15 cellular contexts compared by ENCODE assay signal in genomic region chr9:127769101-127769500, GRCh38. TPM values are rescaled to one million over a fixed set of nuclear protein-coding genes. Genes with fewer than 3 reads are reported as not detected.
DNase-seq lines count a peak whose midpoint lies in the region; ATAC-seq and TF ChIP-seq lines count a peak whose summit lies in the region.
"Had no signal": no experiment of that assay in that cellular context is flagged by ENCODE, and none has a peak within 500 bp of the region (broad histone marks: within the 10 kb centered on the region; RNA-seq: fewer than 3 reads in every experiment).

No MANE protein-coding gene starts in this region.

- POLR2A ChIA-PET in activated naive CD8-positive, alpha-beta T cell treated with anti-CD3 and anti-CD28 coated beads, Interleukin-2, amount 10 ng/mL, durations not matched to agents 7 days and 5 days (lab: Charles Lee), result interaction anchor here (1.0 to 4.3 kb wide), 5 partner anchors 10 to 136 kb away, joined by 4 to 57 read pairs (median 19); partner anchors contain the start of genes CDK9 and SH2D3C

- H3K36me3 Mint-ChIP-seq in activated naive CD8-positive, alpha-beta T cell treated with anti-CD3 and anti-CD28 coated beads, Interleukin-2, amount 10 ng/mL, durations not matched to agents 7 days and 5 days, result peaks cover 50% of the 10 kb centered on the region

- peak overlapping the region; percentile 82 for H3K27ac Mint-ChIP-seq in activated naive CD8-positive, alpha-beta T cell treated with anti-CD3 and anti-CD28 coated beads, Interleukin-2, amount 10 ng/mL, durations not matched to agents 7 days and 5 days

- no peak for DNase-seq in heart left ventricle
- DNase-seq in Right ventricle myocardium superior, result no peak
- no peak for DNase-seq in activated naive CD8-positive, alpha-beta T cell treated with anti-CD3 and anti-CD28 coated beads, Interleukin-2, amount 10 ng/mL, durations not matched to agents 7 days and 5 days
- DNase-seq in thyroid gland, result no peak
- no peak for DNase-seq in NCI-H2107 treated with DMSO at 0.1 percent for 48 hours (lab: John Stamatoyannopoulos, UW; ENCODE audit: unreplicated experiment)
- DNase-seq in left lobe of liver (ENCODE audit: low spot score), result no peak
- DNase-seq: activated effector memory CD4-positive, alpha-beta T cell treated with anti-CD3 and anti-CD28 coated beads, Interleukin-2, amount 50 U/mL, for 16 hours; NCI-H187; NCI-H82; SHP77 treated with DMSO at 0.1 percent for 48 hours had no signal

- no peaks in the 10 kb centered on the region for H3K9me3 ChIP-seq in heart left ventricle
- no peaks in the 10 kb centered on the region for H3K9me3 ChIP-seq in mesodermal cell (ENCODE audit: control insufficient read depth, low read length)
- H3K9me3 ChIP-seq in thyroid gland, result no peaks in the 10 kb centered on the region

- no peaks in the 10 kb centered on the region for H3K27me3 Mint-ChIP-seq in activated naive CD8-positive, alpha-beta T cell treated with anti-CD3 and anti-CD28 coated beads, Interleukin-2, amount 10 ng/mL, durations not matched to agents 7 days and 5 days

- H3K4me1 ChIP-seq in heart left ventricle (peaks cover 0 to 83% (median 36%) of the 10 kb centered on the region in 12 donors), mesodermal cell (ENCODE audit: control insufficient read depth, insufficient read depth, low read length, poor library complexity, severe bottlenecking) (peaks cover 33% of the 10 kb centered on the region), thyroid gland (peaks cover 4 to 29% of the 10 kb centered on the region in 2 donors)

- TF ChIP-seq CTCF in heart left ventricle (IDR thresholded peaks at IDR 0.05) (no peak), thyroid gland (IDR thresholded peaks at IDR 0.05) (no peak)

- H3K4me3 ChIP-seq in heart left ventricle (peak overlapping the region in 10 of 12 donors; percentile 33 to 89 (median 72)), mesodermal cell (ENCODE audit: extremely low read depth, insufficient read depth, low read length, poor library complexity, severe bottlenecking) (no peak overlapping the region), thyroid gland (replicated peaks in 1 of 3) (no peak overlapping the region)

- 61 to 80% (median 76%) methylated on average over 5 of the region's 5 CpGs for WGBS in heart left ventricle, 4 donors
- WGBS in mesodermal cell (ENCODE audit: insufficient coverage in 2 of 2), 2 experiments, result 85 to 100% methylated on average over 3 to 4 of the region's 5 CpGs
- 82 to 94% methylated on average over 5 of the region's 5 CpGs for WGBS in thyroid gland, 2 donors

- peaks cover 64% of the 10 kb centered on the region for H3K4me1 Mint-ChIP-seq in activated naive CD8-positive, alpha-beta T cell treated with anti-CD3 and anti-CD28 coated beads, Interleukin-2, amount 10 ng/mL, durations not matched to agents 7 days and 5 days

- ATAC-seq in heart left ventricle (no peak), Right ventricle myocardium superior (ENCODE audit: poor library complexity) (no peak), HG03025 (IDR thresholded peaks at IDR 0.05; ENCODE audit: low FRiP score, unreplicated experiment) (no peak), left lobe of liver (no peak)
- ATAC-seq in activated naive CD8-positive, alpha-beta T cell treated with anti-CD3 and anti-CD28 coated beads, Interleukin-2, amount 10 ng/mL, durations not matched to agents 7 days and 5 days (ENCODE audit: low read depth), result no peak

- TF ChIP-seq POLR2A in heart left ventricle (IDR thresholded peaks at IDR 0.05) (no peak), thyroid gland (IDR thresholded peaks at IDR 0.05) (no peak)

- no peaks in the 10 kb centered on the region for H3K9me3 Mint-ChIP-seq in activated naive CD8-positive, alpha-beta T cell treated with anti-CD3 and anti-CD28 coated beads, Interleukin-2, amount 10 ng/mL, durations not matched to agents 7 days and 5 days

- H3K27ac ChIP-seq in heart left ventricle, result peak overlapping the region; percentile 70 to 96 (median 84)
- H3K27ac ChIP-seq in mesodermal cell (ENCODE audit: low read depth, low read length, severe bottlenecking), result peak overlapping the region; percentile 95
- H3K27ac ChIP-seq in thyroid gland, result peak overlapping the region; percentile 20 to 76 (median 67)

- intact Hi-C loops in heart left ventricle (cut with DNase I) (loop anchor here in 1 of 10 donors (10.0 kb wide), 1 partner anchor 86 kb away; the partner anchor contains the start of gene ENG), Right ventricle myocardium superior (cut with DNase I) (no loop called here), thyroid gland (cut with DNase I) (no loop called here)

- H3K36me3 ChIP-seq in heart left ventricle, result peaks cover 0 to 24% (median 10%) of the 10 kb centered on the region in 9 donors
- peaks cover 10% of the 10 kb centered on the region for H3K36me3 ChIP-seq in mesodermal cell (ENCODE audit: control insufficient read depth, insufficient read depth, low read length)
- H3K36me3 ChIP-seq in thyroid gland, result no peaks in the 10 kb centered on the region

- H3K4me3 Mint-ChIP-seq in activated naive CD8-positive, alpha-beta T cell treated with anti-CD3 and anti-CD28 coated beads, Interleukin-2, amount 10 ng/mL, durations not matched to agents 7 days and 5 days, result peak overlapping the region; percentile 76

- no peaks in the 10 kb centered on the region for H3K27me3 ChIP-seq in heart left ventricle
- no peaks in the 10 kb centered on the region for H3K27me3 ChIP-seq in thyroid gland

RNA-seq across cellular contexts. Expression of gene SH2D3C, which starts 9.4 kb away (rescaled TPM):
- total RNA-seq in heart left ventricle (10 to 100 TPM; 13.7 to 38.9 (median 16.9) TPM), Right ventricle myocardium superior (18.2 TPM), thyroid gland (10 to 100 TPM; 10.0 to 24.9 (median 18.2) TPM), left lobe of liver (3.4 TPM)
- polyA plus RNA-seq in heart left ventricle, result 10 to 100 TPM; 21.1 to 24.8 TPM
- total RNA-seq in activated naive CD8-positive, alpha-beta T cell treated with anti-CD3 and anti-CD28 coated beads, Interleukin-2, amount 10 ng/mL, durations not matched to agents 7 days and 5 days, result 10 to 100 TPM; 64.6 to 67.1 TPM
- polyA plus RNA-seq in mesodermal cell (2013, experiment 1 of 2), result 24.8 TPM
- polyA plus RNA-seq in mesodermal cell (2013, experiment 2 of 2), result 17.4 TPM
- total RNA-seq: fibroblast of lung had no signal

RNA-seq across cellular contexts. Expression of gene CDK9, which starts 16.7 kb away (rescaled TPM):
- 10 to 100 TPM; 35.6 to 60.3 (median 47.8) TPM for total RNA-seq in heart left ventricle
- 10 to 100 TPM; 26.2 to 30.4 TPM for polyA plus RNA-seq in heart left ventricle
- total RNA-seq in Right ventricle myocardium superior, result 44.4 TPM
- total RNA-seq in activated naive CD8-positive, alpha-beta T cell treated with anti-CD3 and anti-CD28 coated beads, Interleukin-2, amount 10 ng/mL, durations not matched to agents 7 days and 5 days, result 100 to 1,000 TPM; 134 to 136 TPM
- 79.5 TPM for polyA plus RNA-seq in mesodermal cell (2013, experiment 1 of 2)
- polyA plus RNA-seq in mesodermal cell (2013, experiment 2 of 2), result 66.6 TPM
- total RNA-seq in thyroid gland, result 10 to 100 TPM; 47.5 to 85.2 (median 78.3) TPM
- 55.5 TPM for total RNA-seq in left lobe of liver

RNA-seq across cellular contexts. Expression of gene FPGS, which starts 33.6 kb away (rescaled TPM):
- total RNA-seq in heart left ventricle, result 10 to 100 TPM; 39.9 to 55.1 (median 41.5) TPM
- 10 to 100 TPM; 36.8 to 50.1 TPM for polyA plus RNA-seq in heart left ventricle
- 31.5 TPM for total RNA-seq in Right ventricle myocardium superior
- total RNA-seq in activated naive CD8-positive, alpha-beta T cell treated with anti-CD3 and anti-CD28 coated beads, Interleukin-2, amount 10 ng/mL, durations not matched to agents 7 days and 5 days, result 100 to 1,000 TPM; 108 to 109 TPM
- 57.4 TPM for polyA plus RNA-seq in mesodermal cell (2013, experiment 1 of 2)
- polyA plus RNA-seq in mesodermal cell (2013, experiment 2 of 2), result 48.9 TPM
- total RNA-seq in thyroid gland, result 10 to 100 TPM; 58.5 to 78.0 (median 62.1) TPM
- total RNA-seq in left lobe of liver, result 82.9 TPM

RNA-seq across cellular contexts. Expression of gene TOR2A, which starts 34.0 kb away (rescaled TPM):
- total RNA-seq in heart left ventricle, result 1 to 10 TPM; 1.7 to 9.2 (median 3.3) TPM
- 1 to 10 TPM; 3.4 to 5.2 TPM for polyA plus RNA-seq in heart left ventricle
- 3.3 TPM for total RNA-seq in Right ventricle myocardium superior
- 10 to 100 TPM; 21.7 to 24.4 TPM for total RNA-seq in activated naive CD8-positive, alpha-beta T cell treated with anti-CD3 and anti-CD28 coated beads, Interleukin-2, amount 10 ng/mL, durations not matched to agents 7 days and 5 days
- 20.5 TPM for polyA plus RNA-seq in mesodermal cell (2013, experiment 1 of 2)
- polyA plus RNA-seq in mesodermal cell (2013, experiment 2 of 2), result 17.4 TPM
- total RNA-seq in thyroid gland, result 10 to 100 TPM in 3 of 4 donors, 1 to 10 TPM in 1; 8.9 to 23.1 (median 14.2) TPM
- total RNA-seq in left lobe of liver, result 7.4 TPM

RNA-seq across cellular contexts. Expression of gene TTC16, which starts 53.2 kb away (rescaled TPM):
- total RNA-seq in heart left ventricle (under 1 TPM in 8 of 9 donors, not detected in 1; 0.09 to 0.61 (median 0.24) TPM), Right ventricle myocardium superior (0.48 TPM), thyroid gland (under 1 TPM in 3 of 4 donors, not detected in 1; 0.40 to 0.45 (median 0.44) TPM), left lobe of liver (not detected)
- polyA plus RNA-seq in heart left ventricle, result under 1 TPM in 1 of 2 donors, not detected in 1; 0.34 TPM
- total RNA-seq in activated naive CD8-positive, alpha-beta T cell treated with anti-CD3 and anti-CD28 coated beads, Interleukin-2, amount 10 ng/mL, durations not matched to agents 7 days and 5 days, result 1 to 10 TPM; 4.4 to 5.3 TPM
- not detected for polyA plus RNA-seq in mesodermal cell (2013, experiment 1 of 2)
- polyA plus RNA-seq in mesodermal cell (2013, experiment 2 of 2), result not detected
- total RNA-seq: cerebellum, myocyte had no signal
- polyA plus RNA-seq: fibroblast of lung had no signal

Comparison
In these comparisons a context has a peak if more than half of its experiments do, and no peak if none do; other contexts are left out.
1. H3K4me3 ChIP-seq: peak in heart left ventricle (10 of 12); none in mesodermal cell (single experiment) and thyroid gland (0 of 3).
2. Peak in every context shown above with its lines, with median percentiles within 50 percentile points of each other: H3K27ac ChIP-seq.